Comparison of ENCODE assay signal across 37 cellular contexts in genomic region chr6:98871821-98872220, GRCh38. TPM values are rescaled to one million over a fixed set of nuclear protein-coding genes. Genes with fewer than 3 reads are reported as not detected.
"Had no signal": no experiment of that assay in that cellular context is flagged by ENCODE, and none has a peak within 500 bp of the region (broad histone marks: within the 10 kb centered on the region; RNA-seq: fewer than 3 reads in every experiment).

No MANE protein-coding gene starts in this region.

- H3K4me3 ChIP-seq: adrenal gland, body of pancreas, cardiac muscle cell, colonic mucosa, esophagus squamous epithelium, gastroesophageal sphincter, heart right ventricle had no signal

- H3K9me3 ChIP-seq: adrenal gland, body of pancreas, colonic mucosa, esophagus squamous epithelium, gastroesophageal sphincter had no signal

- H3K27me3 ChIP-seq: adrenal gland, body of pancreas, cardiac muscle cell, colonic mucosa, esophagus squamous epithelium, gastroesophageal sphincter, heart right ventricle had no signal

- DNase-seq: activated CD4-positive, alpha-beta memory T cell treated with anti-CD3 and anti-CD28 coated beads for 36 hours; activated CD4-positive, alpha-beta T cell treated with anti-CD3 and anti-CD28 coated beads for 36 hours; activated CD4-positive, alpha-beta T cell treated with anti-CD3 and anti-CD28 coated beads, Interleukin-2, amount 10 ng/mL, durations not matched to agents 24 days and 14 days; activated CD4-positive, CD25-positive, alpha-beta regulatory T cell; activated CD4-positive, CD25-positive, alpha-beta regulatory T cell treated with anti-CD3 and anti-CD28 coated beads, Interleukin-2, amount 50 U/mL, for 72 hours; activated CD8-positive, alpha-beta memory T cell treated with anti-CD3 and anti-CD28 coated beads, Interleukin-2, amount 10 ng/mL, durations not matched to agents 7 days and 5 days; activated CD8-positive, alpha-beta memory T cell treated with anti-CD3 and anti-CD28 coated beads, Interleukin-2, amount 50 U/mL, for 4 hours; activated CD8-positive, alpha-beta T cell treated with anti-CD3 and anti-CD28 coated beads, Interleukin-2, amount 10 ng/mL, durations not matched to agents 7 days and 5 days; activated effector memory CD4-positive, alpha-beta T cell treated with anti-CD3 and anti-CD28 coated beads, Interleukin-2, amount 50 U/mL, for 16 hours; activated naive CD4-positive, alpha-beta T cell treated with anti-CD3 and anti-CD28 coated beads for 36 hours; activated naive CD8-positive, alpha-beta T cell treated with anti-CD3 and anti-CD28 coated beads for 36 hours; activated naive CD8-positive, alpha-beta T cell treated with anti-CD3 and anti-CD28 coated beads, Interleukin-2, amount 50 U/mL, for 24 hours; activated T-cell treated with anti-CD3 and anti-CD28 coated beads, Interleukin-2, amount 50 U/mL, for 1 hour; activated T-cell treated with anti-CD3 and anti-CD28 coated beads, Interleukin-2, amount 50 U/mL, for 48 hours; amygdala; aorta; body of pancreas; central memory CD4-positive, alpha-beta T cell; cerebellar nuclear complex; colonic mucosa; effector memory CD4-positive, alpha-beta T cell; endodermal cell; esophagus squamous epithelium; foreskin melanocyte; heart right ventricle; T-helper 1 cell; T-helper 17 cell; T1000 had no signal

- H3K36me3 ChIP-seq: colonic mucosa had no signal

- H3K27ac ChIP-seq: adrenal gland, body of pancreas, cardiac muscle cell, colonic mucosa, esophagus squamous epithelium, gastroesophageal sphincter, heart right ventricle had no signal

- H3K4me1 ChIP-seq: adrenal gland, body of pancreas, colonic mucosa, esophagus squamous epithelium, gastroesophageal sphincter, heart right ventricle had no signal

RNA-seq across cellular contexts. Expression of gene POU3F2, which starts 37.4 kb away (rescaled TPM):
- total RNA-seq: activated CD4-positive, alpha-beta memory T cell treated with anti-CD3 and anti-CD28 coated beads for 36 hours; activated CD4-positive, alpha-beta T cell treated with anti-CD3 and anti-CD28 coated beads for 36 hours; activated CD4-positive, alpha-beta T cell treated with anti-CD3 and anti-CD28 coated beads, Interleukin-2, amount 10 ng/mL, durations not matched to agents 24 days and 14 days; activated CD8-positive, alpha-beta memory T cell treated with anti-CD3 and anti-CD28 coated beads for 36 hours; activated CD8-positive, alpha-beta memory T cell treated with anti-CD3 and anti-CD28 coated beads, Interleukin-2, amount 10 ng/mL, durations not matched to agents 7 days and 5 days; activated CD8-positive, alpha-beta T cell treated with anti-CD3 and anti-CD28 coated beads, Interleukin-2, amount 10 ng/mL, durations not matched to agents 7 days and 5 days; activated naive CD4-positive, alpha-beta T cell treated with anti-CD3 and anti-CD28 coated beads for 36 hours; activated naive CD8-positive, alpha-beta T cell treated with anti-CD3 and anti-CD28 coated beads for 36 hours; activated T-helper 1 cell treated with anti-CD3 and anti-CD28 coated beads, Interleukin-12 subunit alpha, Interleukin-12 subunit beta, Interleukin-2, Interleukin-4 antibody, amounts not matched to agents 30 ng/mL and 10 ng/mL and 1 ng/mL, durations not matched to agents 14 hours and 24 hours and 36 hours; activated T-helper 2 cell treated with anti-CD3 and anti-CD28 coated beads, Interferon-gamma antibody, Interleukin-2, Interleukin-4, amounts not matched to agents 10 μg/mL and 5 μg/mL and 100 μg/mL, durations not matched to agents 14 hours and 24 hours and 36 hours; aorta; body of pancreas; colonic mucosa; dermis microvascular lymphatic vessel endothelial cell; esophagus squamous epithelium; glomerular endothelial cell; heart right ventricle; T-helper 17 cell had no signal
- polyA plus RNA-seq: aorta, esophagus, heart right ventricle had no signal
